Comparison of ENCODE assay signal across 8 cellular contexts in genomic region chr2:28751956-28752607, GRCh38. TPM values are rescaled to one million over a fixed set of nuclear protein-coding genes. Genes with fewer than 3 reads are reported as not detected.
A peak's percentile ranks its signal among the peaks of the same experiment; 100 is the strongest.
DNase-seq lines count a peak whose midpoint lies in the region; ATAC-seq and TF ChIP-seq lines count a peak whose summit lies in the region.

No MANE protein-coding gene starts in this region.

- H3K27ac ChIP-seq in ascending aorta = peak overlapping the region; percentile 100
- peak overlapping the region; percentile 99 for H3K27ac ChIP-seq in skeletal muscle tissue (ENCODE audit: low read depth, low read length)

- intact Hi-C loops in ascending aorta (cut with DNase I) = loop anchor here (1.0 to 10.0 kb wide), 7 partner anchors 15 to 357 kb away; partner anchors contain the start of gene FOSL2

- no peak for TF ChIP-seq CTCF in ascending aorta (IDR thresholded peaks at IDR 0.05)

- peak overlapping the region; percentile 71 to 98 (median 97) for H3K9ac ChIP-seq in skeletal muscle tissue (ENCODE audit: low read depth in 1 of 3, low read length in 3 of 3)

- H3K27me3 ChIP-seq in ascending aorta = no peaks in the 10 kb centered on the region
- no peaks in the 10 kb centered on the region for H3K27me3 ChIP-seq in skeletal muscle tissue (ENCODE audit: control insufficient read depth in 3 of 3, insufficient read depth in 3 of 3, low read length in 3 of 3)

- H3K9me3 ChIP-seq in ascending aorta (no peaks in the 10 kb centered on the region), skeletal muscle tissue (ENCODE audit: control insufficient read depth in 3 of 3, low read length in 3 of 3) (no peaks in the 10 kb centered on the region)

- H3K4me3 ChIP-seq in ascending aorta (peak overlapping the region; percentile 75 to 89), iPS-11a (ENCODE audit: low read depth, low read length) (peak overlapping the region; percentile 88), skeletal muscle tissue (ENCODE audit: low read length in 3 of 3) (peak overlapping the region; percentile 89 to 99 (median 92))

- ATAC-seq in GM18505 (IDR thresholded peaks at IDR 0.05; ENCODE audit: unreplicated experiment) = peak; percentile 35
- ATAC-seq in HG02885 (IDR thresholded peaks at IDR 0.05; ENCODE audit: poor library complexity, unreplicated experiment) = peak; percentile 38

- peak; percentile 5 for TF ChIP-seq POLR2A in GM18505 (IDR thresholded peaks at IDR 0.05; ENCODE audit: borderline replicate concordance, extremely low read depth, insufficient read depth, insufficient read length)

- H3K4me1 ChIP-seq in ascending aorta (peaks cover 11 to 34% of the 10 kb centered on the region in 2 donors), skeletal muscle tissue (ENCODE audit: control insufficient read depth in 3 of 3, insufficient read depth in 3 of 3, low read length in 3 of 3) (peaks cover 26 to 38% (median 36%) of the 10 kb centered on the region in 3 donors)

- DNase-seq in AML-193 (lab: John Stamatoyannopoulos, UW) (peak; percentile 72 to 74), RPMI7951 (ENCODE audit: low read depth) (peak; percentile 16), ascending aorta (ENCODE audit: low spot score in 2 of 2) (no peak), NCI-H128 (lab: John Stamatoyannopoulos, UW; ENCODE audit: unreplicated experiment) (no peak)

- no peaks in the 10 kb centered on the region for H3K36me3 ChIP-seq in ascending aorta
- H3K36me3 ChIP-seq in skeletal muscle tissue (ENCODE audit: control insufficient read depth in 3 of 3, insufficient read depth in 3 of 3, low read length in 3 of 3) = no peaks in the 10 kb centered on the region

RNA-seq across cellular contexts. Expression of gene PPP1CB, which starts 0.5 kb away (rescaled TPM):
- total RNA-seq in RPMI7951 (2014; rRNA removed; shearing (Covaris generic)) = 142 and 168 TPM in 2 replicates
- total RNA-seq in ascending aorta (196 TPM), skeletal muscle tissue (156 TPM)

RNA-seq across cellular contexts. Expression of gene SPDYA, which starts 58.6 kb away (rescaled TPM):
- total RNA-seq in RPMI7951 (2014; rRNA removed; shearing (Covaris generic)) = 0.20 and 0.60 TPM in 2 replicates
- total RNA-seq in ascending aorta (0.32 TPM), skeletal muscle tissue (1.0 TPM)

Comparison
In these comparisons a context has a peak if more than half of its experiments do, and no peak if none do; other contexts are left out.
1. DNase-seq: peak in AML-193 (2 of 2) and RPMI7951 (single experiment); none in ascending aorta (0 of 2) and NCI-H128 (single experiment).
2. Peak in every context shown above with its lines, with median percentiles within 50 percentile points of each other: H3K4me3 ChIP-seq.